ENCODE assay signal across 29 cellular contexts in the genomic region with DNA sequence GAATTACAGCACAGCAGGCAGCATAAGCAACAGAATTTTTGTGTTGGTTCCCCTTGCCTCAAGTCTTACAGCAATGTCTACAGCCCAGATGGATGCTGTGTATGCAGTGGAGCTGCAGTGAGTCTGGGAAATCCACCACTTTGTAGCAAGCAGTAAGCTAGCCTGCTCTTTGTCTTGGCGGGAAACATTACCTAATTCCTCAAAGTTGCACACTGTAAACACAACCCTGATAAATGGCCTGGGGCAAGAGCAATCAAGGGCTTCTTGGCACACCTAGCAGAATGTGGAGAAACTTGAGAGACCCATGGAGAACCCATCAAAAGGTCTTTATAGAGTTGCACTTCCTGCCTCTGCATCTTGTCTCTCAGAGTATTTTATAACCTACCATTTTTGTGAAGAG.
"Had no signal": no experiment of that assay in that cellular context is flagged by ENCODE, and none has a peak within 500 bp of the region (broad histone marks: within the 10 kb centered on the region; RNA-seq: fewer than 3 reads in every experiment).

No MANE protein-coding gene starts in this region.

- H3K4me1 ChIP-seq: testis, vagina had no signal

- H3K27ac ChIP-seq: sigmoid colon, testis, vagina, WERI-Rb-1 had no signal

- FAIRE-seq: frontal cortex, islet of Langerhans, TTC549 had no signal

- H3K4me3 ChIP-seq: sigmoid colon, smooth muscle cell, testis, vagina had no signal

- DNase-seq: activated CD4-positive, alpha-beta T cell treated with anti-CD3 and anti-CD28 coated beads, Interleukin-2, amount 10 ng/mL, durations not matched to agents 7 days and 5 days; activated CD4-positive, CD25-positive, alpha-beta regulatory T cell treated with anti-CD3 and anti-CD28 coated beads, Interleukin-2, amount 50 U/mL, for 72 hours; activated CD8-positive, alpha-beta memory T cell treated with anti-CD3 and anti-CD28 coated beads, Interleukin-2, amount 10 ng/mL, durations not matched to agents 7 days and 5 days; activated CD8-positive, alpha-beta T cell treated with anti-CD3 and anti-CD28 coated beads for 36 hours; activated gamma-delta T cell; activated T-cell treated with anti-CD3 and anti-CD28 coated beads for 4 hours; anterior cingulate cortex; central memory CD4-positive, alpha-beta T cell; dermis blood vessel endothelial cell; effector CD8-positive, alpha-beta T cell; glutamatergic neuron; hippocampal formation; left cardiac atrium; naive thymus-derived CD4-positive, alpha-beta T cell; occipital lobe; posterior cingulate gyrus; retina; sigmoid colon; stimulated activated CD4-positive, alpha-beta T cell treated with anti-CD3 and anti-CD28 coated beads, Interleukin-4, amount 100 ng/mL, for 1 hour; stimulated activated naive CD4-positive, alpha-beta T cell; testis; trophoblast cell; WERI-Rb-1 had no signal

- H3K36me3 ChIP-seq: sigmoid colon, vagina, WERI-Rb-1 had no signal

- H3K9me3 ChIP-seq: sigmoid colon, testis, vagina had no signal

- ATAC-seq: activated CD8-positive, alpha-beta memory T cell treated with anti-CD3 and anti-CD28 coated beads, Interleukin-2, amount 10 ng/mL, durations not matched to agents 7 days and 5 days; activated CD8-positive, alpha-beta T cell treated with anti-CD3 and anti-CD28 coated beads for 36 hours; esophagus mucosa; left cardiac atrium; naive thymus-derived CD4-positive, alpha-beta T cell had no signal

- H3K27me3 ChIP-seq: sigmoid colon, testis, vagina had no signal
